ENCODE assay signal across 11 cellular contexts in genomic region chr19:40803170-40803856, GRCh38. TPM values are rescaled to one million over a fixed set of nuclear protein-coding genes. Genes with fewer than 3 reads are reported as not detected.
DNase-seq lines count a peak whose midpoint lies in the region; ATAC-seq, FAIRE-seq and TF ChIP-seq lines count a peak whose summit lies in the region.
"Had no signal": no experiment of that assay in that cellular context is flagged by ENCODE, and none has a peak within 500 bp of the region (broad histone marks: within the 10 kb centered on the region; RNA-seq: fewer than 3 reads in every experiment).

No MANE protein-coding gene starts in this region.

- peak overlapping the region; percentile 89 to 99 (median 98) for H3K27ac Mint-ChIP-seq in CD4-positive, CD25-positive, alpha-beta regulatory T cell

- peak overlapping the region; percentile 70; the same call in 1 of the 2 replicates for H2AK5ac ChIP-seq in H1 (ENCODE audit: low read depth, low read length)

- H3K27me3 ChIP-seq in CD4-positive, CD25-positive, alpha-beta regulatory T cell (ENCODE audit: control insufficient read depth, insufficient read depth, low read length): no peaks in the 10 kb centered on the region
- H3K27me3 ChIP-seq in PC-3 (ENCODE audit: low read length): no peaks in the 10 kb centered on the region
- H3K27me3 ChIP-seq in H1 (replicated peaks in 1 of 4; ENCODE audit: control insufficient read depth in 3 of 4, extremely low read depth in 1 of 4, insufficient read depth in 3 of 4, low read length in 3 of 4): no peaks in the 10 kb centered on the region
- H3K27me3 ChIP-seq in osteoblast (ENCODE audit: insufficient read depth, low read length): no peaks in the 10 kb centered on the region

- no peaks in the 10 kb centered on the region for H3F3A ChIP-seq in PC-3 (ENCODE audit: low read length, unreplicated experiment)

- peaks cover 0 to 1% (median 0%) of the 10 kb centered on the region in 7 donors for H3K9me3 Mint-ChIP-seq in CD4-positive, CD25-positive, alpha-beta regulatory T cell

- FAIRE-seq in H1 (lab: Jason Lieb, UNC): no peak
- FAIRE-seq: colon had no signal

- peak overlapping the region; percentile 88 for H3K27ac ChIP-seq in CD4-positive, CD25-positive, alpha-beta regulatory T cell (ENCODE audit: insufficient read depth, low read length, poor library complexity, severe bottlenecking)
- no peak overlapping the region for H3K27ac ChIP-seq in PC-3 (ENCODE audit: low read length)
- peak overlapping the region; percentile 55; the same call in 1 of the 2 replicates for H3K27ac ChIP-seq in H1 (ENCODE audit: low read depth, low read length)
- H3K27ac ChIP-seq in osteoblast (ENCODE audit: low read depth, low read length): peak overlapping the region; percentile 45

- peaks cover 6% of the 10 kb centered on the region; the same call in 1 of the 2 replicates for H3K23me2 ChIP-seq in H1 (ENCODE audit: low read depth, low read length)

- H3K36me3 Mint-ChIP-seq in CD4-positive, CD25-positive, alpha-beta regulatory T cell: peaks cover 21% of the 10 kb centered on the region

- H3K4me3 ChIP-seq in CD4-positive, CD25-positive, alpha-beta regulatory T cell (ENCODE audit: low read depth, low read length): peak overlapping the region; percentile 67
- H3K4me3 ChIP-seq in PC-3 (ENCODE audit: low read length): no peak overlapping the region
- H3K4me3 ChIP-seq in H1 (ENCODE audit: extremely low read depth in 1 of 4, insufficient read depth in 2 of 4, low read depth in 3 of 4, low read length in 4 of 4): no peak overlapping the region
- no peak overlapping the region for H3K4me3 ChIP-seq in osteoblast (ENCODE audit: insufficient read depth, low read length)

- CTCF ChIA-PET in PC-3 (lab: Charles Lee) (no interaction called here), H1 (lab: Charles Lee; ENCODE audit: partially characterized antibody) (interaction anchor here (1.5 kb wide), 1 partner anchor 15 kb away, joined by 5 read pairs; no protein-coding TSS in a partner anchor)

- no peak overlapping the region for H2BK120ac ChIP-seq in H1 (replicated peaks; ENCODE audit: low read depth, low read length)

- WGBS in H1 (ENCODE audit: extremely low coverage in 1 of 2, insufficient coverage in 1 of 2, insufficient read length in 1 of 2, insufficient replicate concordance in 2 of 2, low coverage in 1 of 2, low lambda C conversion rate in 2 of 2, missing lambda C conversion rate in 1 of 2), 2 experiments: 85% methylated on average over 9 of the region's 9 CpGs; no CpG with 5 or more reads in 1 of the 2 experiments

- no peaks in the 10 kb centered on the region for H3K27me3 Mint-ChIP-seq in CD4-positive, CD25-positive, alpha-beta regulatory T cell

- no peak for TF ChIP-seq RAD21 in H1 (IDR thresholded peaks at IDR 0.05 in 1 of 2, conservative IDR thresholded peaks at IDR 0.05 in 1 of 2; ENCODE audit: low read depth in 2 of 2, low read length in 2 of 2)

- H3K18ac ChIP-seq in H1 (ENCODE audit: extremely low read depth, low read length): no peak overlapping the region; the same call in 1 of the 2 replicates

- H3K36me3 ChIP-seq in CD4-positive, CD25-positive, alpha-beta regulatory T cell (ENCODE audit: control insufficient read depth, insufficient read depth, low read length): peaks cover 20% of the 10 kb centered on the region
- peaks cover 2% of the 10 kb centered on the region for H3K36me3 ChIP-seq in PC-3 (ENCODE audit: low read depth, low read length)
- H3K36me3 ChIP-seq in H1 (ENCODE audit: control insufficient read depth in 2 of 4, insufficient read depth in 4 of 4, low read length in 3 of 4): peaks cover 6 to 49% (median 15%) of the 10 kb centered on the region in 4 experiments; a peak in 7 of 8 replicates
- H3K36me3 ChIP-seq in osteoblast (ENCODE audit: insufficient read depth, low read length): peaks cover 50% of the 10 kb centered on the region

- H3K56ac ChIP-seq in H1 (replicated peaks; ENCODE audit: insufficient read length, low read depth, low read length): no peak overlapping the region

- no peaks in the 10 kb centered on the region for H3K9me2 ChIP-seq in PC-3 (replicated peaks; ENCODE audit: low read length)

- peak overlapping the region; percentile 88 to 96 (median 92) for H3K4me3 Mint-ChIP-seq in CD4-positive, CD25-positive, alpha-beta regulatory T cell

- intact Hi-C loops in PC-3 (cut with micrococcal nuclease): no loop called here

- TF ChIP-seq CTCF in PC-3 (conservative IDR thresholded peaks at IDR 0.05; ENCODE audit: low read depth, low read length) (no peak), H1 (IDR thresholded peaks at IDR 0.05; ENCODE audit: control extremely low read depth in 1 of 3, insufficient read depth in 1 of 3, low read depth in 1 of 3, low read length in 3 of 3) (no peak), osteoblast (IDR thresholded peaks at IDR 0.05; ENCODE audit: extremely low read depth, low read depth, low read length) (no peak), GM20000 (IDR thresholded peaks at IDR 0.05; ENCODE audit: extremely low read depth, missing control alignments) (no peak)

- H4K91ac ChIP-seq in H1 (replicated peaks; ENCODE audit: insufficient read length, low read length): no peak overlapping the region

- no peak overlapping the region for H4K5ac ChIP-seq in H1 (ENCODE audit: insufficient read length, low read depth, low read length)

- no peak overlapping the region for H2BK20ac ChIP-seq in H1 (ENCODE audit: low read length)

- POLR2A ChIA-PET in PC-3 (lab: Charles Lee; ENCODE audit: unreplicated experiment) (no interaction called here), H1 (lab: Charles Lee; ENCODE audit: partially characterized antibody) (interaction anchor here (1.1 to 15.7 kb wide), 5 partner anchors 8 to 87 kb away, joined by 3 to 241 read pairs (median 11); partner anchors contain the start of genes ACTMAP, COQ8B, ITPKC and MIA)

- H3K79me2 ChIP-seq in PC-3 (ENCODE audit: low read length) (peaks cover 62% of the 10 kb centered on the region), H1 (ENCODE audit: control insufficient read depth in 1 of 2, insufficient read depth in 2 of 2, low read length in 2 of 2) (peaks cover 14 to 77% of the 10 kb centered on the region in 2 experiments), osteoblast (ENCODE audit: insufficient read depth, low read length) (peaks cover 93% of the 10 kb centered on the region)

- H3K4me2 ChIP-seq in PC-3 (ENCODE audit: low read length) (peak overlapping the region; percentile 28), H1 (ENCODE audit: insufficient read depth in 1 of 2, low read depth in 2 of 2, low read length in 2 of 2) (peak overlapping the region; percentile 26 to 67; a peak in 2 of 4 replicates), osteoblast (ENCODE audit: insufficient read depth, low read length) (no peak overlapping the region)

- no peak overlapping the region for H4K8ac ChIP-seq in H1 (ENCODE audit: extremely low read depth, insufficient read depth, low read length)

- H2BK5ac ChIP-seq in H1 (ENCODE audit: low read depth, low read length): peak overlapping the region; percentile 66

- H2AFZ ChIP-seq in PC-3 (ENCODE audit: low read length) (no peak overlapping the region), H1 (ENCODE audit: low read length) (no peak overlapping the region), osteoblast (ENCODE audit: low read length) (no peak overlapping the region)

- H4K20me1 ChIP-seq in PC-3 (ENCODE audit: low read length) (peaks cover 15% of the 10 kb centered on the region; the same call in 1 of the 2 replicates), H1 (replicated peaks in 1 of 2; ENCODE audit: control insufficient read depth in 1 of 2, insufficient read depth in 2 of 2, low read length in 2 of 2) (peaks cover 42 to 63% of the 10 kb centered on the region in 2 experiments), osteoblast (ENCODE audit: insufficient read depth, low read length) (peaks cover 85% of the 10 kb centered on the region)

- H3K23ac ChIP-seq in H1 (ENCODE audit: insufficient read length): no peak overlapping the region

- H3K9ac ChIP-seq in PC-3 (ENCODE audit: low read length) (no peak overlapping the region), H1 (replicated peaks in 1 of 4; ENCODE audit: extremely low read depth in 1 of 4, low read depth in 3 of 4, low read length in 3 of 4) (peak overlapping the region in 2 of 4 experiments; percentile 14 to 20; a peak in 4 of 7 replicates)

- peaks cover 89% of the 10 kb centered on the region for H3K4me1 ChIP-seq in CD4-positive, CD25-positive, alpha-beta regulatory T cell (ENCODE audit: control insufficient read depth, insufficient read depth, low read length, poor library complexity, severe bottlenecking)
- H3K4me1 ChIP-seq in PC-3 (ENCODE audit: insufficient read depth, low read length) (peaks cover 32% of the 10 kb centered on the region), H1 (replicated peaks in 1 of 4; ENCODE audit: control insufficient read depth in 3 of 4, insufficient read depth in 4 of 4, low read length in 3 of 4) (peaks cover 3 to 62% (median 34%) of the 10 kb centered on the region in 4 experiments), osteoblast (ENCODE audit: insufficient read depth, low read length) (peaks cover 47% of the 10 kb centered on the region)

- H3K79me1 ChIP-seq in H1 (ENCODE audit: low read depth, low read length): peaks cover 33% of the 10 kb centered on the region

- H3K14ac ChIP-seq in H1 (ENCODE audit: insufficient read length): no peak overlapping the region

- no peak overlapping the region for H3K4ac ChIP-seq in H1 (replicated peaks; ENCODE audit: insufficient read length, low read depth, low read length)

- TF ChIP-seq POLR2A in H1 (IDR thresholded peaks at IDR 0.05; ENCODE audit: control extremely low read depth in 1 of 2, low read depth in 2 of 2, low read length in 2 of 2): no peak

- no peak overlapping the region for H2BK15ac ChIP-seq in H1 (ENCODE audit: low read length)

- no peak for TF ChIP-seq EP300 in H1 (IDR thresholded peaks at IDR 0.05; ENCODE audit: borderline replicate concordance in 1 of 2, low read depth in 2 of 2, low read length in 2 of 2)

- H2BK12ac ChIP-seq in H1 (ENCODE audit: low read depth, low read length): no peak overlapping the region

- DNase-seq in CD4-positive, CD25-positive, alpha-beta regulatory T cell: no peak
- DNase-seq in PC-3: no peak
- DNase-seq in H1 (ENCODE audit: low read depth in 1 of 2, low spot score in 2 of 2): no peak
- peak; percentile 47 for DNase-seq in osteoblast (ENCODE audit: insufficient read length, low spot score, missing footprints)
- no peak for DNase-seq in T-helper 9 cell
- DNase-seq in GM20000 (ENCODE audit: low spot score): no peak
- no peak for DNase-seq in AML-193 (lab: John Stamatoyannopoulos, UW)
- DNase-seq: SHP77 had no signal

- BruUV-seq in PC-3 (replicated peaks; lab: Mats Ljungman, UMichigan): no TSS peak

- peaks cover 13 to 87% (median 64%) of the 10 kb centered on the region in 4 donors for H3K4me1 Mint-ChIP-seq in CD4-positive, CD25-positive, alpha-beta regulatory T cell

- H3K9me3 ChIP-seq in CD4-positive, CD25-positive, alpha-beta regulatory T cell (ENCODE audit: control insufficient read depth in 2 of 2, low read length in 2 of 2): no peaks in the 10 kb centered on the region
- H3K9me3 ChIP-seq in PC-3 (ENCODE audit: low read length) (no peaks in the 10 kb centered on the region), H1 (ENCODE audit: insufficient read depth in 2 of 2, low read depth in 1 of 2, low read length in 1 of 2) (no peaks in the 10 kb centered on the region), osteoblast (ENCODE audit: low read depth, low read length) (no peaks in the 10 kb centered on the region)

- no peak for ATAC-seq in CD4-positive, CD25-positive, alpha-beta regulatory T cell (ENCODE audit: low read depth in 2 of 2)
- ATAC-seq in PC-3 (no peak), HG02885 (IDR thresholded peaks at IDR 0.05; ENCODE audit: poor library complexity, unreplicated experiment) (no peak)

RNA-seq across cellular contexts. Expression of gene EGLN2, which starts 4.3 kb away (rescaled TPM):
- 135 TPM for total RNA-seq in CD4-positive, CD25-positive, alpha-beta regulatory T cell
- polyA plus RNA-seq in CD4-positive, CD25-positive, alpha-beta regulatory T cell: 100 to 1,000 TPM; 159 to 191 (median 177) TPM
- total RNA-seq in PC-3 (2014; rRNA removed) (36.6 and 58.9 TPM in 2 replicates), osteoblast (69.8 and 75.1 TPM in 2 replicates)
- 101 and 103 TPM in 2 replicates for total RNA-seq in H1 (2021; fragmentation: NEBNext Ultra II Directional; extraction: Animal tissue kit (Norgen Biotek cat#: 25700))
- 86.9 and 101 TPM in 2 replicates for polyA plus RNA-seq in H1 (2011; rRNA removed)
- polyA plus RNA-seq in H1 (2011; cell fraction: cytosol; rRNA removed): 92.3 TPM
- 115 TPM for polyA plus RNA-seq in H1 (2011; cell fraction: nucleus; rRNA removed)
- 67.8 to 136 TPM (median 115 TPM) in 4 replicates for polyA plus RNA-seq in H1 (2012, experiment 1 of 2)
- polyA plus RNA-seq in H1 (2012, experiment 2 of 2): 88.1 TPM
- polyA plus RNA-seq in H1 (2013, experiment 1 of 2): 71.6 TPM
- polyA plus RNA-seq in H1 (2013, experiment 2 of 2): 70.0 TPM
- polyA minus RNA-seq in H1 (2011; rRNA and poly(A)+ RNA removed): 53.1 and 75.3 TPM in 2 replicates
- 54.2 TPM for polyA minus RNA-seq in H1 (2011; cell fraction: cytosol; rRNA and poly(A)+ RNA removed)
- 66.5 TPM for polyA minus RNA-seq in H1 (2011; cell fraction: nucleus; rRNA and poly(A)+ RNA removed)

RNA-seq across cellular contexts. Expression of gene RAB4B, which starts 25.3 kb away (rescaled TPM):
- 62.2 TPM for total RNA-seq in CD4-positive, CD25-positive, alpha-beta regulatory T cell
- polyA plus RNA-seq in CD4-positive, CD25-positive, alpha-beta regulatory T cell: 10 to 100 TPM; 72.8 to 89.3 (median 80.1) TPM
- total RNA-seq in PC-3 (2014; rRNA removed): 7.4 and 13.9 TPM in 2 replicates
- total RNA-seq in H1 (2021; fragmentation: NEBNext Ultra II Directional; extraction: Animal tissue kit (Norgen Biotek cat#: 25700)): 15.8 and 15.9 TPM in 2 replicates
- polyA plus RNA-seq in H1 (2011; rRNA removed): 28.6 and 42.1 TPM in 2 replicates
- polyA plus RNA-seq in H1 (2011; cell fraction: cytosol; rRNA removed): 29.6 TPM
- 33.6 TPM for polyA plus RNA-seq in H1 (2011; cell fraction: nucleus; rRNA removed)
- 9.8 to 26.8 TPM (median 21.5 TPM) in 4 replicates for polyA plus RNA-seq in H1 (2012, experiment 1 of 2)
- polyA plus RNA-seq in H1 (2012, experiment 2 of 2): 21.1 TPM
- 11.6 TPM for polyA plus RNA-seq in H1 (2013, experiment 1 of 2)
- 13.2 TPM for polyA plus RNA-seq in H1 (2013, experiment 2 of 2)
- 7.0 and 9.0 TPM in 2 replicates for polyA minus RNA-seq in H1 (2011; rRNA and poly(A)+ RNA removed)
- polyA minus RNA-seq in H1 (2011; cell fraction: cytosol; rRNA and poly(A)+ RNA removed): 8.1 TPM
- polyA minus RNA-seq in H1 (2011; cell fraction: nucleus; rRNA and poly(A)+ RNA removed): 4.1 TPM
- total RNA-seq in osteoblast: 8.0 and 13.8 TPM in 2 replicates

RNA-seq across cellular contexts. Expression of gene MIA, which starts 28.0 kb away (rescaled TPM):
- not detected for total RNA-seq in CD4-positive, CD25-positive, alpha-beta regulatory T cell
- not detected for polyA plus RNA-seq in CD4-positive, CD25-positive, alpha-beta regulatory T cell
- total RNA-seq in PC-3 (2014; rRNA removed) (1.4 TPM in 1 of 2 replicates, not detected in the other), osteoblast (0.72 TPM in 1 of 2 replicates, not detected in the other)
- total RNA-seq in H1 (2021; fragmentation: NEBNext Ultra II Directional; extraction: Animal tissue kit (Norgen Biotek cat#: 25700)): not detected in 2 replicates
- polyA plus RNA-seq in H1 (2011; rRNA removed): not detected in 2 replicates
- not detected for polyA plus RNA-seq in H1 (2011; cell fraction: cytosol; rRNA removed)
- polyA plus RNA-seq in H1 (2011; cell fraction: nucleus; rRNA removed): 1.3 TPM
- 0.56 TPM in 1 of 4 replicates, not detected in the others for polyA plus RNA-seq in H1 (2012, experiment 1 of 2)
- polyA plus RNA-seq in H1 (2012, experiment 2 of 2): not detected
- 0.26 TPM for polyA plus RNA-seq in H1 (2013, experiment 1 of 2)
- polyA plus RNA-seq in H1 (2013, experiment 2 of 2): 0.11 TPM
- not detected in 2 replicates for polyA minus RNA-seq in H1 (2011; rRNA and poly(A)+ RNA removed)
- polyA minus RNA-seq in H1 (2011; cell fraction: cytosol; rRNA and poly(A)+ RNA removed): not detected
- polyA minus RNA-seq in H1 (2011; cell fraction: nucleus; rRNA and poly(A)+ RNA removed): not detected
- total RNA-seq: renal cortical epithelial cell had no signal

RNA-seq across cellular contexts. Expression of gene CYP2A6, which starts 46.9 kb away (rescaled TPM):
- total RNA-seq in CD4-positive, CD25-positive, alpha-beta regulatory T cell: not detected
- not detected for polyA plus RNA-seq in CD4-positive, CD25-positive, alpha-beta regulatory T cell
- not detected in 2 replicates for total RNA-seq in PC-3 (2014; rRNA removed)
- total RNA-seq in H1 (2021; fragmentation: NEBNext Ultra II Directional; extraction: Animal tissue kit (Norgen Biotek cat#: 25700)): not detected in 2 replicates
- 0.33 and 0.46 TPM in 2 replicates for polyA plus RNA-seq in H1 (2011; rRNA removed)
- polyA plus RNA-seq in H1 (2011; cell fraction: cytosol; rRNA removed): 0.14 TPM
- polyA plus RNA-seq in H1 (2011; cell fraction: nucleus; rRNA removed): 0.37 TPM
- 0.20 to 0.60 TPM (median 0.29 TPM) in 3 of 4 replicates, not detected in the other for polyA plus RNA-seq in H1 (2012, experiment 1 of 2)
- polyA plus RNA-seq in H1 (2012, experiment 2 of 2): 0.18 TPM
- 0.10 TPM for polyA plus RNA-seq in H1 (2013, experiment 1 of 2)
- not detected for polyA plus RNA-seq in H1 (2013, experiment 2 of 2)
- polyA minus RNA-seq in H1 (2011; rRNA and poly(A)+ RNA removed): 0.73 TPM in 1 of 2 replicates, not detected in the other
- polyA minus RNA-seq in H1 (2011; cell fraction: cytosol; rRNA and poly(A)+ RNA removed): not detected
- not detected for polyA minus RNA-seq in H1 (2011; cell fraction: nucleus; rRNA and poly(A)+ RNA removed)
- not detected in 2 replicates for total RNA-seq in osteoblast
- total RNA-seq: renal cortical epithelial cell had no signal

RNA-seq across cellular contexts. Expression of gene SNRPA, which starts 52.3 kb away (rescaled TPM):
- 78.6 TPM for total RNA-seq in CD4-positive, CD25-positive, alpha-beta regulatory T cell
- 10 to 100 TPM; 36.3 to 45.7 (median 40.5) TPM for polyA plus RNA-seq in CD4-positive, CD25-positive, alpha-beta regulatory T cell
- total RNA-seq in PC-3 (2014; rRNA removed) (207 and 243 TPM in 2 replicates), osteoblast (20.6 and 32.1 TPM in 2 replicates)
- total RNA-seq in H1 (2021; fragmentation: NEBNext Ultra II Directional; extraction: Animal tissue kit (Norgen Biotek cat#: 25700)): 201 and 220 TPM in 2 replicates
- 202 and 283 TPM in 2 replicates for polyA plus RNA-seq in H1 (2011; rRNA removed)
- polyA plus RNA-seq in H1 (2011; cell fraction: cytosol; rRNA removed): 244 TPM
- polyA plus RNA-seq in H1 (2011; cell fraction: nucleus; rRNA removed): 580 TPM
- polyA plus RNA-seq in H1 (2012, experiment 1 of 2): 183 to 289 TPM (median 274 TPM) in 4 replicates
- 187 TPM for polyA plus RNA-seq in H1 (2012, experiment 2 of 2)
- 254 TPM for polyA plus RNA-seq in H1 (2013, experiment 1 of 2)
- polyA plus RNA-seq in H1 (2013, experiment 2 of 2): 247 TPM
- polyA minus RNA-seq in H1 (2011; rRNA and poly(A)+ RNA removed): 310 and 364 TPM in 2 replicates
- 247 TPM for polyA minus RNA-seq in H1 (2011; cell fraction: cytosol; rRNA and poly(A)+ RNA removed)
- polyA minus RNA-seq in H1 (2011; cell fraction: nucleus; rRNA and poly(A)+ RNA removed): 135 TPM
